ENCODE assay signal across 8 cellular contexts in genomic region chr19:47599671-47600245, GRCh38. TPM values are rescaled to one million over a fixed set of nuclear protein-coding genes. Genes with fewer than 3 reads are reported as not detected.
DNase-seq lines count a peak whose midpoint lies in the region; ATAC-seq, FAIRE-seq and TF ChIP-seq lines count a peak whose summit lies in the region.
"Not testable (repeated sequence)": the region's sequence is repeated elsewhere in the genome, so short reads cannot be mapped to it uniquely, and the experiment has no call there.

No MANE protein-coding gene starts in this region.

- H3K4me1 ChIP-seq in CD4-positive, alpha-beta memory T cell (ENCODE audit: insufficient read depth, low read length), result peaks cover 20% of the 10 kb centered on the region
- H3K4me1 ChIP-seq in adipocyte (ENCODE audit: control insufficient read depth, insufficient read depth, low read length) (peaks cover 16% of the 10 kb centered on the region), neutrophil (ENCODE audit: control insufficient read depth in 1 of 2, insufficient read depth in 1 of 2, low read depth in 1 of 2, low read length in 1 of 2) (peaks cover 40 to 42% of the 10 kb centered on the region in 2 experiments), thoracic aorta (ENCODE audit: control insufficient read depth in 1 of 2, low read depth in 2 of 2) (peaks cover 12 to 18% of the 10 kb centered on the region in 2 donors)
- not testable (repeated sequence) for H3K4me1 ChIP-seq in kidney (ENCODE audit: control insufficient read depth in 1 of 2, insufficient read depth in 1 of 2, low read depth in 1 of 2, low read length in 2 of 2)

- not testable (repeated sequence) for FAIRE-seq in kidney (lab: Jason Lieb, UNC)

- not testable (repeated sequence) for H3K27me3 ChIP-seq in CD4-positive, alpha-beta memory T cell (ENCODE audit: insufficient read depth, low read length); SU-DHL-6 (ENCODE audit: low read length); adipocyte (replicated peaks; ENCODE audit: control insufficient read depth, insufficient read depth, low read length); thoracic aorta (replicated peaks; ENCODE audit: insufficient read depth)
- H3K27me3 ChIP-seq in neutrophil, result peaks cover 58% of the 10 kb centered on the region

- peak overlapping the region; percentile 37 to 91 (median 80) for H3K27ac Mint-ChIP-seq in CD4-positive, alpha-beta memory T cell
- H3K27ac Mint-ChIP-seq in IgD-negative memory B cell, result peak overlapping the region in 2 of 3 donors; percentile 63 to 79

- POLR2A ChIA-PET in CD4-positive, alpha-beta memory T cell (lab: Charles Lee; ENCODE audit: partially characterized antibody), result interaction anchor here (0.7 to 4.1 kb wide), 14 partner anchors 11 to 505 kb away, joined by 3 to 107 read pairs (median 9); partner anchors contain the start of genes BICRA, KPTN, NAPA and NOP53

- not testable (repeated sequence) for H3K27me3 Mint-ChIP-seq in CD4-positive, alpha-beta memory T cell
- peaks cover 22% of the 10 kb centered on the region for H3K27me3 Mint-ChIP-seq in IgD-negative memory B cell

- peak overlapping the region; percentile 74 for H3K27ac ChIP-seq in CD4-positive, alpha-beta memory T cell (ENCODE audit: low read depth, low read length)
- not testable (repeated sequence) for H3K27ac ChIP-seq in SU-DHL-6 (ENCODE audit: low read depth, low read length)
- H3K27ac ChIP-seq in kidney (ENCODE audit: low read depth in 2 of 2, low read length in 2 of 2), result peak overlapping the region; percentile 50 to 57
- H3K27ac ChIP-seq in neutrophil, result peak overlapping the region; percentile 85
- H3K27ac ChIP-seq in thoracic aorta, result peak overlapping the region; percentile 46 to 88

- H2AFZ ChIP-seq in SU-DHL-6 (ENCODE audit: low read depth, low read length, severe bottlenecking), result peak overlapping the region; percentile 80

- peak in 1 of 5 donors; percentile 37 for DNase-seq in CD4-positive, alpha-beta memory T cell
- not testable (repeated sequence) for DNase-seq in adipocyte (ENCODE audit: low read depth); epithelial cell of esophagus (ENCODE audit: low read depth); kidney; thoracic aorta (ENCODE audit: low spot score)

- H3K4me1 Mint-ChIP-seq in CD4-positive, alpha-beta memory T cell, result peaks cover 6 to 40% (median 20%) of the 10 kb centered on the region in 4 donors
- H3K4me1 Mint-ChIP-seq in IgD-negative memory B cell, result peaks cover 0 to 12% (median 0%) of the 10 kb centered on the region in 3 donors

- TF ChIP-seq CTCF in SU-DHL-6 (IDR thresholded peaks at IDR 0.05; ENCODE audit: insufficient read depth, low read length, poor library complexity, severe bottlenecking); epithelial cell of esophagus (IDR thresholded peaks at IDR 0.05; ENCODE audit: insufficient read depth, low read depth, low read length, missing control alignments); kidney (IDR thresholded peaks at IDR 0.05; ENCODE audit: borderline replicate concordance, extremely low read depth, insufficient read depth); neutrophil (IDR thresholded peaks at IDR 0.05); thoracic aorta (IDR thresholded peaks at IDR 0.05): not testable (repeated sequence)

- H3K9me2 ChIP-seq in SU-DHL-6 (replicated peaks; ENCODE audit: insufficient read depth, low read length), result not testable (repeated sequence)

- peak overlapping the region; percentile 67 for H3K9ac ChIP-seq in SU-DHL-6 (ENCODE audit: low read length)
- peak overlapping the region; percentile 84 for H3K9ac ChIP-seq in adipocyte (ENCODE audit: low read length)
- H3K9ac ChIP-seq in kidney (ENCODE audit: low read length in 2 of 2), result not testable (repeated sequence)

- ATAC-seq in thoracic aorta (ENCODE audit: insufficient number of reproducible peaks, low FRiP score, low read depth), result not testable (repeated sequence)

- not testable (repeated sequence) for H3F3A ChIP-seq in SU-DHL-6 (ENCODE audit: insufficient read depth)

- H3K4me3 Mint-ChIP-seq in CD4-positive, alpha-beta memory T cell, result peak overlapping the region; percentile 80 to 90 (median 85)
- peak overlapping the region; percentile 83 to 92 (median 87) for H3K4me3 Mint-ChIP-seq in IgD-negative memory B cell

- H4K20me1 ChIP-seq in SU-DHL-6 (ENCODE audit: low read depth, low read length), result not testable (repeated sequence)

- intact Hi-C loops in CD4-positive, alpha-beta memory T cell (cut with micrococcal nuclease), result loop anchor here (1.0 to 10.0 kb wide), 6 partner anchors 9 to 325 kb away; partner anchors contain the start of genes INAFM1, KPTN, NAPA and NOP53
- intact Hi-C loops in kidney (cut with DNase I), result not testable (repeated sequence)

- not testable (repeated sequence) for H3K36me3 Mint-ChIP-seq in CD4-positive, alpha-beta memory T cell; IgD-negative memory B cell

- H3K4me3 ChIP-seq in CD4-positive, alpha-beta memory T cell (ENCODE audit: low read length in 2 of 2), result peak overlapping the region; percentile 11 to 67
- H3K4me3 ChIP-seq in SU-DHL-6 (ENCODE audit: insufficient read depth, low read length, poor library complexity, severe bottlenecking) (peak overlapping the region; percentile 53), adipocyte (ENCODE audit: low read length) (peak overlapping the region; percentile 91), epithelial cell of esophagus (ENCODE audit: low read length) (peak overlapping the region; percentile 74), kidney (ENCODE audit: low read length in 2 of 2) (peak overlapping the region; percentile 43 to 50), neutrophil (ENCODE audit: low read depth in 1 of 2, low read length in 1 of 2) (peak overlapping the region; percentile 58 to 70), thoracic aorta (peak overlapping the region; percentile 91)

- H3K79me2 ChIP-seq in SU-DHL-6 (ENCODE audit: insufficient read depth, low read length), result not testable (repeated sequence)

- not testable (repeated sequence) for H3K9me3 ChIP-seq in CD4-positive, alpha-beta memory T cell (ENCODE audit: control insufficient read depth in 1 of 2, low read length in 2 of 2); SU-DHL-6 (ENCODE audit: insufficient read depth, low read length); adipocyte (ENCODE audit: control insufficient read depth, low read length); kidney (ENCODE audit: control insufficient read depth in 1 of 2, low read length in 2 of 2); neutrophil; thoracic aorta

- peak overlapping the region; percentile 68 for H3K4me2 ChIP-seq in SU-DHL-6 (ENCODE audit: low read depth, low read length, poor library complexity, severe bottlenecking)

- not testable (repeated sequence) for H3K9me3 Mint-ChIP-seq in CD4-positive, alpha-beta memory T cell; IgD-negative memory B cell

- H3K36me3 ChIP-seq in CD4-positive, alpha-beta memory T cell (ENCODE audit: insufficient read depth, low read length); SU-DHL-6 (ENCODE audit: low read length); adipocyte (ENCODE audit: control insufficient read depth, insufficient read depth, low read length, severe bottlenecking); kidney (ENCODE audit: control insufficient read depth in 1 of 2, insufficient read depth in 2 of 2, low read length in 2 of 2); neutrophil; thoracic aorta: not testable (repeated sequence)

- CTCF ChIA-PET in CD4-positive, alpha-beta memory T cell (lab: Charles Lee; ENCODE audit: partially characterized antibody), result interaction anchor here (0.7 to 2.4 kb wide), 7 partner anchors 11 to 163 kb away, joined by 3 to 10 read pairs (median 5); no protein-coding TSS in a partner anchor

RNA-seq across cellular contexts. Expression of gene BICRA, which starts 9.2 kb away (rescaled TPM):
- total RNA-seq in CD4-positive, alpha-beta memory T cell, result 10 to 100 TPM; 31.7 to 32.9 TPM
- polyA plus RNA-seq in CD4-positive, alpha-beta memory T cell, result 1 to 10 TPM in 1 of 2 donors, not detected in 1; 2.3 TPM
- 0.71 TPM for polyA plus RNA-seq in IgD-negative memory B cell
- total RNA-seq in kidney, result 14.7 TPM
- 3.2 TPM for polyA plus RNA-seq in kidney (ENCODE audit: insufficient read depth, low read depth, low replicate concordance)
- 10 to 100 TPM; 10.8 to 18.4 TPM for total RNA-seq in thoracic aorta

RNA-seq across cellular contexts. Expression of gene ZNF541, which starts 26.8 kb away (rescaled TPM):
- total RNA-seq in CD4-positive, alpha-beta memory T cell, result under 1 TPM; 0.53 to 0.79 TPM
- under 1 TPM in 1 of 2 donors, not detected in 1; 0.09 TPM for polyA plus RNA-seq in CD4-positive, alpha-beta memory T cell
- polyA plus RNA-seq in IgD-negative memory B cell, result not detected
- total RNA-seq in kidney, result 0.69 TPM
- 0.86 TPM for polyA plus RNA-seq in kidney (ENCODE audit: insufficient read depth, low read depth, low replicate concordance)
- total RNA-seq in thoracic aorta, result not detected

Comparison
In these comparisons a context has a peak if more than half of its experiments do, and no peak if none do; other contexts are left out.
1. H3K4me3 ChIP-seq: peak in every context shown above with its lines; median percentile 91 in adipocyte; 91 in thoracic aorta; 74 in epithelial cell of esophagus; 64 in neutrophil; 53 in SU-DHL-6; 46 in kidney; 39 in CD4-positive, alpha-beta memory T cell.